In the genomic region with DNA sequence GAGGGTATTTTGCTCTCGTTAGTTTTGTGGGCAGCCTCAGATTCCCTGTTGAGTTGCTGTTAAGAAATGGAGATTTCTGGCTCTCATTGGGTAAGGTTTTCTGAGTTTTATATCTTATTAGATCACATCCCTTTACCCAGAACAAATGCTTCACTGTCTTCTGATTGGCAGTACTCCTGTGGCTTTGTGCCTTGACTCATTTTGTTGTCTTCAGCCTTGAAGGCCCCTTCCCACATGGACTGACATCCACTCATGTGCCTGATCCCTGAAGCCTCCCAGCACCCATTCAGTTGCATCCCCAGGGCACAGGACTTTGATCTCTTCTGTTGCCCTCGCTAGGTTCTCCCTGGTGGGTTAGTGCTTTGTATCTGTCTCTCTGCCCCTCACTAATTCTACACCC, we compare ENCODE assay signal across 17 cellular contexts. TPM values are rescaled to one million over a fixed set of nuclear protein-coding genes. Genes with fewer than 3 reads are reported as not detected.
A peak's percentile ranks its signal among the peaks of the same experiment; 100 is the strongest.
DNase-seq lines count a peak whose midpoint lies in the region; ATAC-seq and TF ChIP-seq lines count a peak whose summit lies in the region.
"Had no signal": no experiment of that assay in that cellular context is flagged by ENCODE, and none has a peak within 500 bp of the region (broad histone marks: within the 10 kb centered on the region; RNA-seq: fewer than 3 reads in every experiment).

No MANE protein-coding gene starts in this region.

- H3K4me3 Mint-ChIP-seq in CD4-positive, alpha-beta T cell: no peak overlapping the region
- H3K4me3 Mint-ChIP-seq in endodermal cell: no peak overlapping the region

- CTCF ChIA-PET in CD4-positive, alpha-beta T cell (lab: Charles Lee): no interaction called here

- DNase-seq in CD4-positive, alpha-beta T cell: no peak
- DNase-seq in SK-MEL-5 (ENCODE audit: low read depth, low spot score) (peak; percentile 62), globus pallidus (ENCODE audit: low spot score) (peak; percentile 44), gastrocnemius medialis (no peak), smooth muscle cell (lab: John Stamatoyannopoulos, UW; ENCODE audit: unreplicated experiment) (no peak), endodermal cell (no peak)
- DNase-seq: EL, NCI-H1436, NCI-H2029, NCI-H2171, NCI-H446 treated with DMSO at 0.1 percent for 48 hours, NCI-H748 treated with DMSO at 0.1 percent for 48 hours had no signal

- H3K79me2 ChIP-seq in smooth muscle cell (ENCODE audit: low read depth): peaks cover 18% of the 10 kb centered on the region

- intact Hi-C loops in CD4-positive, alpha-beta T cell (cut with DNase I, micrococcal nuclease): no loop called here
- intact Hi-C loops in gastrocnemius medialis (cut with DNase I; ENCODE audit: low total_unique reads): no loop called here

- no peaks in the 10 kb centered on the region for H3K27me3 Mint-ChIP-seq in CD4-positive, alpha-beta T cell
- no peaks in the 10 kb centered on the region for H3K27me3 Mint-ChIP-seq in endodermal cell (ENCODE audit: insufficient read depth)

- H3K36me3 Mint-ChIP-seq in CD4-positive, alpha-beta T cell (ENCODE audit: low read depth): peaks cover 94% of the 10 kb centered on the region
- H3K36me3 Mint-ChIP-seq in endodermal cell (ENCODE audit: low read depth): peaks cover 89% of the 10 kb centered on the region

- no peaks in the 10 kb centered on the region for H3F3A ChIP-seq in smooth muscle cell (ENCODE audit: low read depth)

- in situ Hi-C loops in SK-MEL-5 (cut with HindIII; ENCODE audit: low pct_unique_long_range_greater_than_20kb, low sequenced_read_pairs) (no loop called here), gastrocnemius medialis (cut with MboI; ENCODE audit: low sequenced_read_pairs in 4 of 4) (no loop called here)

- no peaks in the 10 kb centered on the region for H3K9me3 Mint-ChIP-seq in CD4-positive, alpha-beta T cell
- no peaks in the 10 kb centered on the region for H3K9me3 Mint-ChIP-seq in endodermal cell

- POLR2A ChIA-PET in CD4-positive, alpha-beta T cell (lab: Charles Lee): no interaction called here

- no peak overlapping the region for H3K27ac ChIP-seq in CD4-positive, alpha-beta T cell (ENCODE audit: low read depth, low read length)
- H3K27ac ChIP-seq in gastrocnemius medialis (peak overlapping the region; percentile 91 to 98 (median 97)), smooth muscle cell (ENCODE audit: low read depth) (no peak overlapping the region), endodermal cell (ENCODE audit: low read depth, low read length) (no peak overlapping the region)
- H3K27ac ChIP-seq: C4-2B, KMS-11, RWPE1 had no signal

- peaks cover 69 to 72% of the 10 kb centered on the region in 2 donors for H3K4me1 ChIP-seq in gastrocnemius medialis
- no peaks in the 10 kb centered on the region for H3K4me1 ChIP-seq in smooth muscle cell (ENCODE audit: low read depth)
- H3K4me1 ChIP-seq in endodermal cell (ENCODE audit: control insufficient read depth, insufficient read depth, low read length): no peaks in the 10 kb centered on the region

- H4K20me1 ChIP-seq in smooth muscle cell (ENCODE audit: low read depth): peaks cover 60% of the 10 kb centered on the region

- H3K27me3 ChIP-seq in CD4-positive, alpha-beta T cell (ENCODE audit: control insufficient read depth, insufficient read depth, low read length): no peaks in the 10 kb centered on the region
- H3K27me3 ChIP-seq in gastrocnemius medialis: no peaks in the 10 kb centered on the region
- H3K27me3 ChIP-seq in smooth muscle cell (ENCODE audit: low read depth): no peaks in the 10 kb centered on the region
- H3K27me3 ChIP-seq in endodermal cell (ENCODE audit: control insufficient read depth, insufficient read depth, low read length, poor library complexity, severe bottlenecking): no peaks in the 10 kb centered on the region

- TF ChIP-seq POLR2A in gastrocnemius medialis (IDR thresholded peaks at IDR 0.05): no peak

- H3K4me3 ChIP-seq in gastrocnemius medialis (no peak overlapping the region), smooth muscle cell (no peak overlapping the region), endodermal cell (ENCODE audit: low read length) (no peak overlapping the region)

- peak overlapping the region; percentile 15 for H3K27ac Mint-ChIP-seq in CD4-positive, alpha-beta T cell
- H3K27ac Mint-ChIP-seq in endodermal cell: no peak overlapping the region

- H2AFZ ChIP-seq in smooth muscle cell (ENCODE audit: low read depth): no peak overlapping the region

- no peak for TF ChIP-seq CTCF in CD4-positive, alpha-beta T cell (IDR thresholded peaks at IDR 0.05)
- TF ChIP-seq CTCF in gastrocnemius medialis (IDR thresholded peaks at IDR 0.05 in 4 of 5, conservative IDR thresholded peaks at IDR 0.05 in 1 of 5) (no peak), smooth muscle cell (IDR thresholded peaks at IDR 0.05; ENCODE audit: borderline replicate concordance, insufficient read depth, poor library complexity, severe bottlenecking) (no peak), endodermal cell (conservative IDR thresholded peaks at IDR 0.05) (no peak)

- peaks cover 25% of the 10 kb centered on the region for H3K4me1 Mint-ChIP-seq in CD4-positive, alpha-beta T cell (ENCODE audit: low read depth)
- H3K4me1 Mint-ChIP-seq in endodermal cell: no peaks in the 10 kb centered on the region

- H3K36me3 ChIP-seq in gastrocnemius medialis: peaks cover 0 to 98% of the 10 kb centered on the region in 2 donors
- peaks cover 40% of the 10 kb centered on the region for H3K36me3 ChIP-seq in smooth muscle cell (ENCODE audit: low read depth)
- peaks cover 94% of the 10 kb centered on the region for H3K36me3 ChIP-seq in endodermal cell (ENCODE audit: control insufficient read depth, insufficient read depth, low read length)

- 97% methylated on average over 2 of the region's 2 CpGs for WGBS in smooth muscle cell (ENCODE audit: low lambda C conversion rate)
- 93% methylated on average over 2 of the region's 2 CpGs; no CpG with 5 or more reads in 1 of the 2 experiments for WGBS in endodermal cell (ENCODE audit: insufficient coverage in 1 of 2, insufficient read length in 1 of 2), 2 experiments

- H3K9ac ChIP-seq in smooth muscle cell (ENCODE audit: low read depth): no peak overlapping the region
- no peak overlapping the region for H3K9ac ChIP-seq in endodermal cell (ENCODE audit: extremely low read depth, low read length, poor library complexity, severe bottlenecking)
- H3K9ac ChIP-seq: KMS-11 had no signal

- no peak overlapping the region for H3K4me2 ChIP-seq in smooth muscle cell
- H3K4me2 ChIP-seq: KMS-11 had no signal

- ATAC-seq in CD4-positive, alpha-beta T cell (ENCODE audit: poor library complexity): no peak
- ATAC-seq in gastrocnemius medialis (no peak), GM21515 (IDR thresholded peaks at IDR 0.05; ENCODE audit: unreplicated experiment) (no peak)
- ATAC-seq: HepG2 had no signal

- H3K9me3 ChIP-seq in CD4-positive, alpha-beta T cell (ENCODE audit: control insufficient read depth, low read length): no peaks in the 10 kb centered on the region
- H3K9me3 ChIP-seq in gastrocnemius medialis (no peaks in the 10 kb centered on the region), smooth muscle cell (replicated peaks; ENCODE audit: low read depth) (no peaks in the 10 kb centered on the region), endodermal cell (ENCODE audit: control insufficient read depth, low read length) (no peaks in the 10 kb centered on the region)

RNA-seq across cellular contexts. Expression of gene MED28, which starts 10.4 kb away (rescaled TPM):
- total RNA-seq in CD4-positive, alpha-beta T cell: 10 to 100 TPM; 50.5 to 64.7 TPM
- total RNA-seq in SK-MEL-5 (2014; rRNA removed; shearing (Covaris generic)): 11.8 and 15.5 TPM in 2 replicates
- polyA plus RNA-seq in SK-MEL-5 (2015; cell fraction: cytosol; rRNA removed): 7.9 and 8.1 TPM in 2 replicates
- polyA plus RNA-seq in SK-MEL-5 (2015; cell fraction: nucleus; rRNA removed): 22.5 and 24.9 TPM in 2 replicates
- 10 to 100 TPM in 3 of 4 donors, 1 to 10 TPM in 1; 4.5 to 20.0 (median 17.5) TPM for total RNA-seq in gastrocnemius medialis
- total RNA-seq in smooth muscle cell: 10.4 and 10.9 TPM in 2 replicates
- polyA plus RNA-seq in smooth muscle cell: 39.5 and 42.0 TPM in 2 replicates
- 100 to 1,000 TPM in 1 of 2 donors, 10 to 100 TPM in 1; 94.5 to 107 TPM for total RNA-seq in endodermal cell
- polyA plus RNA-seq in endodermal cell (2013, experiment 1 of 2): 73.8 TPM
- polyA plus RNA-seq in endodermal cell (2013, experiment 2 of 2): 61.5 TPM

RNA-seq across cellular contexts. Expression of gene LAP3, which starts 47.8 kb away (rescaled TPM):
- total RNA-seq in CD4-positive, alpha-beta T cell: 10 to 100 TPM; 61.6 TPM
- 90.2 and 96.7 TPM in 2 replicates for total RNA-seq in SK-MEL-5 (2014; rRNA removed; shearing (Covaris generic))
- 62.6 and 71.2 TPM in 2 replicates for polyA plus RNA-seq in SK-MEL-5 (2015; cell fraction: cytosol; rRNA removed)
- 35.8 and 45.7 TPM in 2 replicates for polyA plus RNA-seq in SK-MEL-5 (2015; cell fraction: nucleus; rRNA removed)
- total RNA-seq in gastrocnemius medialis: 10 to 100 TPM; 63.7 to 85.2 (median 76.5) TPM
- 29.1 and 42.9 TPM in 2 replicates for total RNA-seq in smooth muscle cell
- 37.6 and 38.6 TPM in 2 replicates for polyA plus RNA-seq in smooth muscle cell
- total RNA-seq in endodermal cell: 10 to 100 TPM; 34.3 to 39.9 TPM
- 29.2 TPM for polyA plus RNA-seq in endodermal cell (2013, experiment 1 of 2)
- polyA plus RNA-seq in endodermal cell (2013, experiment 2 of 2): 27.9 TPM

Comparison
In these comparisons a context has a peak if more than half of its experiments do, and no peak if none do; other contexts are left out.
1. DNase-seq: peak in SK-MEL-5 (single experiment) and globus pallidus (single experiment); none in CD4-positive, alpha-beta T cell (0 of 10), gastrocnemius medialis (0 of 2), smooth muscle cell (single experiment) and endodermal cell (single experiment).
2. H3K27ac ChIP-seq: peak in gastrocnemius medialis (4 of 4); none in CD4-positive, alpha-beta T cell (single experiment), smooth muscle cell (single experiment) and endodermal cell (single experiment).